In genomic region chr2:190408538-190409271, GRCh38 we compare ENCODE assay signal across 8 cellular contexts. TPM values are rescaled to one million over a fixed set of nuclear protein-coding genes. Genes with fewer than 3 reads are reported as not detected.
DNase-seq lines count a peak whose midpoint lies in the region; TF ChIP-seq lines count a peak whose summit lies in the region.

No MANE protein-coding gene starts in this region.

- TF ChIP-seq CTCF in GM12864 (IDR thresholded peaks at IDR 0.05; ENCODE audit: low read depth, low read length, missing control alignments) = no peak
- TF ChIP-seq CTCF in H9 (conservative IDR thresholded peaks at IDR 0.05) = no peak
- TF ChIP-seq CTCF in brain (conservative IDR thresholded peaks at IDR 0.05) = no peak
- no peak for TF ChIP-seq CTCF in spleen (IDR thresholded peaks at IDR 0.05 in 8 of 11, conservative IDR thresholded peaks at IDR 0.05 in 3 of 11)

- no peak overlapping the region for H3T11ph ChIP-seq in H9 (ENCODE audit: low read length)

- H4K8ac ChIP-seq in H9 (replicated peaks; ENCODE audit: insufficient read length, low read depth, low read length) = no peak overlapping the region

- H3K4me3 Mint-ChIP-seq in H9 (peak overlapping the region; percentile 66 to 81), brain (peak overlapping the region; percentile 85 to 92 (median 87)), immature natural killer cell (peak overlapping the region; percentile 90 to 96 (median 92))

- no peak overlapping the region for H2AK5ac ChIP-seq in H9 (ENCODE audit: insufficient read length, low read length)

- no peak overlapping the region for H3K9ac ChIP-seq in H9 (ENCODE audit: extremely low read depth, insufficient read length, low read length)

- H3K27ac ChIP-seq in H9 (ENCODE audit: insufficient read length, low read depth, low read length) (no peak overlapping the region), spleen (peak overlapping the region; percentile 91 to 96 (median 95))

- no peaks in the 10 kb centered on the region for H3K79me1 ChIP-seq in H9 (ENCODE audit: insufficient read depth, low read depth, low read length, poor library complexity, severe bottlenecking)

- H3K36me3 Mint-ChIP-seq in H9 (ENCODE audit: insufficient read depth in 1 of 3, low read depth in 3 of 3) (no peaks in the 10 kb centered on the region), brain (no peaks in the 10 kb centered on the region), immature natural killer cell (peaks cover 0 to 6% (median 5%) of the 10 kb centered on the region in 3 donors)

- DNase-seq in GM12864 (ENCODE audit: low read depth) (peak; percentile 43), H9 (peak; percentile 38), M059J (ENCODE audit: low read depth) (peak; percentile 60), T-helper 9 cell (peak; percentile 71), immature natural killer cell (peak; percentile 79 to 83 (median 83)), spleen (no peak), mesenteric fat pad (ENCODE audit: low spot score) (no peak)

- no peak overlapping the region for H4K5ac ChIP-seq in H9 (ENCODE audit: insufficient read length, low read depth, low read length)

- H3K79me2 ChIP-seq in H9 (ENCODE audit: insufficient read depth, low read length) = no peaks in the 10 kb centered on the region

- H3K4me1 Mint-ChIP-seq in H9 = peaks cover 24 to 25% of the 10 kb centered on the region in 2 experiments
- peaks cover 40% of the 10 kb centered on the region for H3K4me1 Mint-ChIP-seq in brain
- peaks cover 37 to 43% of the 10 kb centered on the region in 2 donors for H3K4me1 Mint-ChIP-seq in immature natural killer cell

- no peak overlapping the region for H3K27ac Mint-ChIP-seq in H9
- peak overlapping the region; percentile 42 to 97 (median 91) for H3K27ac Mint-ChIP-seq in brain
- H3K27ac Mint-ChIP-seq in immature natural killer cell = peak overlapping the region; percentile 92 to 97 (median 96)

- H3K4me1 ChIP-seq in H9 (ENCODE audit: insufficient read depth, low read length) (peaks cover 5% of the 10 kb centered on the region; the same call in 1 of the 2 replicates), spleen (peaks cover 8 to 63% (median 46%) of the 10 kb centered on the region in 6 donors)

- no peak overlapping the region for H3K56ac ChIP-seq in H9 (ENCODE audit: insufficient read length, low read depth, low read length)

- no peaks in the 10 kb centered on the region for H3K36me3 ChIP-seq in spleen

- H2BK12ac ChIP-seq in H9 (ENCODE audit: insufficient read length, low read depth, low read length) = no peak overlapping the region

- H3K27me3 ChIP-seq in H9 (ENCODE audit: insufficient read depth, low read length) = no peaks in the 10 kb centered on the region; the same call in 1 of the 2 replicates
- peaks cover 0 to 7% (median 0%) of the 10 kb centered on the region in 7 donors for H3K27me3 ChIP-seq in spleen (replicated peaks in 1 of 7)

- H3K4ac ChIP-seq in H9 (ENCODE audit: low read depth, low read length) = no peak overlapping the region

- H3K4me3 ChIP-seq in GM12864 (ENCODE audit: low read depth, low read length) (peak overlapping the region; percentile 92), spleen (peak overlapping the region; percentile 48 to 83 (median 76))

- H3K23ac ChIP-seq in H9 (ENCODE audit: insufficient read length, low read depth, low read length) = no peak overlapping the region

- H3K14ac ChIP-seq in H9 (ENCODE audit: insufficient read depth, low read length) = peak overlapping the region; percentile 50; the same call in 1 of the 2 replicates

- H2AFZ ChIP-seq in H9 (ENCODE audit: low read length) = no peak overlapping the region

- WGBS in H9 (ENCODE audit: extremely low coverage, insufficient read length, low lambda C conversion rate) = no CpG with 5 or more reads among the region's 54 CpGs
- WGBS in spleen, 5 donors = 1 to 2% (median 1%) methylated on average over 33 to 54 of the region's 54 CpGs

- peaks cover 8% of the 10 kb centered on the region for H3K23me2 ChIP-seq in H9 (ENCODE audit: insufficient read length, low read depth, low read length, poor library complexity, severe bottlenecking)

- no peak overlapping the region for H2BK20ac ChIP-seq in H9 (ENCODE audit: low read depth, low read length, poor library complexity, severe bottlenecking)

- TF ChIP-seq POLR2A in spleen (IDR thresholded peaks at IDR 0.05) = peak in 2 of 3 donors; percentile 12 to 28

- no peak overlapping the region for H3K18ac ChIP-seq in H9 (ENCODE audit: insufficient read length, low read depth, low read length)

- H3K9me3 Mint-ChIP-seq in H9 (no peaks in the 10 kb centered on the region), brain (no peaks in the 10 kb centered on the region), immature natural killer cell (no peaks in the 10 kb centered on the region)

- H2BK15ac ChIP-seq in H9 (ENCODE audit: low read depth, low read length) = no peak overlapping the region

- no peaks in the 10 kb centered on the region for H4K20me1 ChIP-seq in H9 (ENCODE audit: control insufficient read depth, insufficient read depth, insufficient read length)

- intact Hi-C loops in spleen (cut with DNase I; ENCODE audit: low total_unique reads) = no loop called here

- no peaks in the 10 kb centered on the region for H3K9me3 ChIP-seq in H9 (ENCODE audit: control insufficient read depth, low read depth, low read length)
- no peaks in the 10 kb centered on the region for H3K9me3 ChIP-seq in spleen

- H3K27me3 Mint-ChIP-seq in H9 (ENCODE audit: low read depth) = peaks cover 20% of the 10 kb centered on the region
- peaks cover 20% of the 10 kb centered on the region for H3K27me3 Mint-ChIP-seq in brain
- H3K27me3 Mint-ChIP-seq in immature natural killer cell (ENCODE audit: low read depth in 3 of 3) = peaks cover 5 to 15% (median 11%) of the 10 kb centered on the region in 3 donors

- no peak overlapping the region for H2BK5ac ChIP-seq in H9 (ENCODE audit: insufficient read length, low read length)

- no peak overlapping the region for H2BK120ac ChIP-seq in H9 (ENCODE audit: low read depth, low read length, poor library complexity, severe bottlenecking)

- peak overlapping the region; percentile 87 for H3K4me2 ChIP-seq in H9 (ENCODE audit: insufficient read depth, insufficient read length, low read length)

- H4K91ac ChIP-seq in H9 (ENCODE audit: insufficient read length, low read depth, low read length) = no peak overlapping the region

RNA-seq across cellular contexts. Expression of gene MFSD6, which starts 0.6 kb away (rescaled TPM):
- 2.9 and 4.0 TPM in 2 replicates for total RNA-seq in H9 (2021)
- 25.7 and 27.4 TPM in 2 replicates for total RNA-seq in M059J (2014; rRNA removed; shearing (Covaris generic))
- polyA plus RNA-seq in brain (ENCODE audit: insufficient read depth, low read depth, low replicate concordance) = 58.4 TPM
- polyA plus RNA-seq in immature natural killer cell = 10 to 100 TPM in 1 of 3 donors, 1 to 10 TPM in 2; 7.3 to 35.1 (median 8.5) TPM
- total RNA-seq in spleen = 100 to 1,000 TPM in 2 of 7 donors, 10 to 100 TPM in 5; 31.9 to 130 (median 59.8) TPM
- 10 to 100 TPM in 1 of 3 donors, 1 to 10 TPM in 2; 5.0 to 10.1 (median 5.5) TPM for polyA plus RNA-seq in spleen
- 18.1 TPM for total RNA-seq in mesenteric fat pad

Comparison
In these comparisons a context has a peak if more than half of its experiments do, and no peak if none do; other contexts are left out.
1. DNase-seq: peak in GM12864 (single experiment), H9 (single experiment), M059J (single experiment), T-helper 9 cell (single experiment) and immature natural killer cell (3 of 3); none in spleen (single experiment) and mesenteric fat pad (single experiment).
2. H3K27ac Mint-ChIP-seq: peak in brain (5 of 5) and immature natural killer cell (6 of 6); none in H9 (0 of 3).
3. Peak in every context shown above with its lines, with median percentiles within 50 percentile points of each other: H3K4me3 Mint-ChIP-seq.